11 cellular contexts compared by ENCODE assay signal in the genomic region with DNA sequence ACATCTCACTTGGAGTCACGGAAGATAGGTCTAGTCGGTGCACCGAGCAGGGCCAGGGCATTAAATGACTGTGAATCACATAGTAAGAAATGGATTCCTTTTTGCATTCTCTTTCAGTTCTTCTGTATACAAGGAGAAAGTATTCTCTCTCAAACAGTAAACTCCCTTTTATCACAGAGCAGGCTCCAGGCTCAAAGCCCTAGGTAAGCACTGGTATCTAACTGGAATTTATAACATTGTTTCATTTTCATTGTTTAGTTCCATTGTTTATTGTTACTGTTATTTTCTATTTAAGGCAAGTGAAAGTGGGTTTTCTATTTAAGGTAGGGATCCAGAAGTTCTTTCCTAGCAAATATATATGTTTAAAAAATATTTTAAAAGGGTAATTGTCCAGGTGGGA. TPM values are rescaled to one million over a fixed set of nuclear protein-coding genes. Genes with fewer than 3 reads are reported as not detected.
A peak's percentile ranks its signal among the peaks of the same experiment; 100 is the strongest.
DNase-seq lines count a peak whose midpoint lies in the region; ATAC-seq and TF ChIP-seq lines count a peak whose summit lies in the region.
"Had no signal": no experiment of that assay in that cellular context is flagged by ENCODE, and none has a peak within 500 bp of the region (broad histone marks: within the 10 kb centered on the region; RNA-seq: fewer than 3 reads in every experiment).

No MANE protein-coding gene starts in this region.

- H3K9ac ChIP-seq in endocrine pancreas (ENCODE audit: control insufficient read depth, insufficient read depth, low read length) (peak overlapping the region; percentile 30), MM.1S (ENCODE audit: low read length) (no peak overlapping the region)
- H3K9ac ChIP-seq: BLaER1, GM23248 had no signal

- peaks cover 12% of the 10 kb centered on the region; the same call in 1 of the 2 replicates for H3F3A ChIP-seq in MM.1S (ENCODE audit: insufficient read depth, low read length)

- CTCF ChIA-PET in CD4-positive, alpha-beta T cell (lab: Charles Lee): interaction anchor here (0.9 kb wide), 1 partner anchor 54 kb away, joined by 3 read pairs; no protein-coding TSS in a partner anchor
- CTCF ChIA-PET in HEK293 (lab: Yijun Ruan, JAX): interaction anchor here (0.7 to 1.1 kb wide), 4 partner anchors 30 to 290 kb away, joined by 3 to 7 read pairs (median 4); no protein-coding TSS in a partner anchor

- no peaks in the 10 kb centered on the region for H3K27me3 Mint-ChIP-seq in CD4-positive, alpha-beta T cell
- H3K27me3 Mint-ChIP-seq in nephron progenitor cell (ENCODE audit: low read depth, poor library complexity): peaks cover 37% of the 10 kb centered on the region

- no peak overlapping the region for H3K27ac ChIP-seq in CD4-positive, alpha-beta T cell (ENCODE audit: low read depth, low read length)
- H3K27ac ChIP-seq in HEK293 (ENCODE audit: extremely low read depth, low read depth, low read length) (no peak overlapping the region), MM.1S (ENCODE audit: low read length) (no peak overlapping the region)
- H3K27ac ChIP-seq: BLaER1, GM23248 had no signal

- no peak for DNase-seq in CD4-positive, alpha-beta T cell
- DNase-seq in nephron progenitor cell (no peak), left lobe of liver (ENCODE audit: low spot score) (no peak), MM.1S (no peak), NCI-H187 (lab: John Stamatoyannopoulos, UW) (no peak)
- DNase-seq: activated gamma-delta T cell, GM23248 had no signal

- no peaks in the 10 kb centered on the region for H3K9me2 ChIP-seq in MM.1S (replicated peaks; ENCODE audit: insufficient read depth, low read length)

- no peak overlapping the region for H2AFZ ChIP-seq in MM.1S (ENCODE audit: low read length)
- H2AFZ ChIP-seq: GM23248 had no signal

- H3K4me3 Mint-ChIP-seq in CD4-positive, alpha-beta T cell: peak overlapping the region; percentile 82
- peak overlapping the region; percentile 23 for H3K4me3 Mint-ChIP-seq in nephron progenitor cell

- ATAC-seq in CD4-positive, alpha-beta T cell (ENCODE audit: poor library complexity): no peak
- no peak for ATAC-seq in left lobe of liver
- ATAC-seq in GM18870 (IDR thresholded peaks at IDR 0.05; ENCODE audit: unreplicated experiment): no peak

- H3K27me3 ChIP-seq in CD4-positive, alpha-beta T cell (ENCODE audit: control insufficient read depth, insufficient read depth, low read length): no peaks in the 10 kb centered on the region
- no peaks in the 10 kb centered on the region for H3K27me3 ChIP-seq in endocrine pancreas (ENCODE audit: control insufficient read depth, insufficient read depth, low read length)
- H3K27me3 ChIP-seq in MM.1S (replicated peaks; ENCODE audit: insufficient read depth, low read length): peaks cover 43% of the 10 kb centered on the region
- H3K27me3 ChIP-seq: BLaER1 had no signal

- peaks cover 40% of the 10 kb centered on the region for H3K4me1 Mint-ChIP-seq in CD4-positive, alpha-beta T cell (ENCODE audit: low read depth)
- peaks cover 9% of the 10 kb centered on the region for H3K4me1 Mint-ChIP-seq in nephron progenitor cell

- no peaks in the 10 kb centered on the region for H4K20me1 ChIP-seq in MM.1S (ENCODE audit: insufficient read depth, low read length)
- H4K20me1 ChIP-seq: BLaER1 had no signal

- no peak overlapping the region for H3K4me2 ChIP-seq in MM.1S (ENCODE audit: low read depth, low read length)
- H3K4me2 ChIP-seq: BLaER1 had no signal

- H3K9me3 Mint-ChIP-seq in CD4-positive, alpha-beta T cell: no peaks in the 10 kb centered on the region
- H3K9me3 Mint-ChIP-seq in nephron progenitor cell: no peaks in the 10 kb centered on the region

- H3K36me3 ChIP-seq in HEK293 (ENCODE audit: control insufficient read depth in 2 of 2, insufficient read depth in 1 of 2, low read length in 2 of 2) (no peaks in the 10 kb centered on the region), endocrine pancreas (ENCODE audit: control insufficient read depth, insufficient read depth, low read length) (no peaks in the 10 kb centered on the region), MM.1S (replicated peaks; ENCODE audit: insufficient read depth, low read length) (no peaks in the 10 kb centered on the region)
- H3K36me3 ChIP-seq: BLaER1 had no signal

- TF ChIP-seq CTCF in CD4-positive, alpha-beta T cell (IDR thresholded peaks at IDR 0.05): no peak
- TF ChIP-seq CTCF in HEK293 (tag by site-specific recombination; IDR thresholded peaks at IDR 0.05) (no peak), nephron progenitor cell (IDR thresholded peaks at IDR 0.05) (no peak), MM.1S (IDR thresholded peaks at IDR 0.05; ENCODE audit: low read length) (no peak)

- POLR2A ChIA-PET in CD4-positive, alpha-beta T cell (lab: Charles Lee): interaction anchor here (1.1 to 2.2 kb wide), 3 partner anchors 9 to 44 kb away, joined by 3 to 10 read pairs (median 4); partner anchors contain the start of gene CDK1
- POLR2A ChIA-PET in HEK293 (lab: Yijun Ruan, JAX): interaction anchor here (1.1 to 1.5 kb wide), 2 partner anchors 24 to 44 kb away, joined by 3 to 5 read pairs; partner anchors contain the start of gene CDK1

- peaks cover 7% of the 10 kb centered on the region; the same call in 1 of the 2 replicates for H3K4me1 ChIP-seq in HEK293 (ENCODE audit: control insufficient read depth, insufficient read depth, low read length)
- H3K4me1 ChIP-seq in endocrine pancreas (ENCODE audit: control insufficient read depth, insufficient read depth, low read length): no peaks in the 10 kb centered on the region
- peaks cover 13% of the 10 kb centered on the region for H3K4me1 ChIP-seq in MM.1S (ENCODE audit: low read length)
- H3K4me1 ChIP-seq: BLaER1 had no signal

- H3K79me2 ChIP-seq in MM.1S (ENCODE audit: low read length): no peaks in the 10 kb centered on the region

- peaks cover 15% of the 10 kb centered on the region for H3K36me3 Mint-ChIP-seq in CD4-positive, alpha-beta T cell (ENCODE audit: low read depth)
- H3K36me3 Mint-ChIP-seq in nephron progenitor cell (ENCODE audit: low read depth): no peaks in the 10 kb centered on the region

- H3K27ac Mint-ChIP-seq in CD4-positive, alpha-beta T cell: peak overlapping the region; percentile 99
- no peak overlapping the region for H3K27ac Mint-ChIP-seq in nephron progenitor cell

- no peak overlapping the region for H3K4me3 ChIP-seq in HEK293 (ENCODE audit: low read depth, low read length)
- peak overlapping the region; percentile 7 for H3K4me3 ChIP-seq in endocrine pancreas (ENCODE audit: control insufficient read depth, insufficient read depth, low read length)
- no peak overlapping the region for H3K4me3 ChIP-seq in MM.1S (ENCODE audit: low read length)
- H3K4me3 ChIP-seq: BLaER1 had no signal

- intact Hi-C loops in CD4-positive, alpha-beta T cell (cut with DNase I, micrococcal nuclease): loop anchor here in 1 of 2 experiments (5.0 kb wide), 2 partner anchors 33 to 72 kb away; no protein-coding TSS in a partner anchor

- no peaks in the 10 kb centered on the region for H3K9me3 ChIP-seq in CD4-positive, alpha-beta T cell (ENCODE audit: control insufficient read depth, low read length)
- no peaks in the 10 kb centered on the region for H3K9me3 ChIP-seq in HEK293 (ENCODE audit: control insufficient read depth, insufficient read depth, low read depth, low read length)
- H3K9me3 ChIP-seq in endocrine pancreas (ENCODE audit: control insufficient read depth, low read length): no peaks in the 10 kb centered on the region
- H3K9me3 ChIP-seq in MM.1S (replicated peaks; ENCODE audit: insufficient read depth, low read length): no peaks in the 10 kb centered on the region

TF ChIP-seq in HEK293, 187 proteins besides CTCF, POLR2A, EP300 and RAD21:
- peak; percentile 84 for TF ChIP-seq PRDM1 (tag by site-specific recombination; IDR thresholded peaks at IDR 0.05)
- TF ChIP-seq ZNF24 (tag by site-specific recombination; IDR thresholded peaks at IDR 0.05): no peak
- TF ChIP-seq ZNF311 (tag by site-specific recombination; IDR thresholded peaks at IDR 0.05; ENCODE audit: borderline replicate concordance): no peak
TF ChIP-seq in HEK293: peak in this region for 1.

RNA-seq across cellular contexts. Expression of gene CDK1, which starts 44.1 kb away (rescaled TPM):
- total RNA-seq in CD4-positive, alpha-beta T cell: 1 to 10 TPM in 1 of 2 experiments, under 1 TPM in 1; 0.75 to 1.1 TPM
- total RNA-seq in left lobe of liver: 0.65 TPM
